Comparison of ENCODE assay signal across 12 cellular contexts in genomic region chr2:196482119-196483065, GRCh38.
DNase-seq lines count a peak whose midpoint lies in the region; ATAC-seq and TF ChIP-seq lines count a peak whose summit lies in the region.
"Had no signal": no experiment of that assay in that cellular context is flagged by ENCODE, and none has a peak within 500 bp of the region (broad histone marks: within the 10 kb centered on the region; RNA-seq: fewer than 3 reads in every experiment).

No MANE protein-coding gene starts in this region.

- no peak overlapping the region for H3K4me3 Mint-ChIP-seq in natural killer cell treated with Interleukin-12 subunit alpha and Interleukin-12 subunit beta and Interleukin-15 and Interleukin-18, amount 100 ng/mL, for 72 hours
- H3K4me3 Mint-ChIP-seq in natural killer cell, result no peak overlapping the region
- no peak overlapping the region for H3K4me3 Mint-ChIP-seq in stimulated activated naive CD8-positive, alpha-beta T cell treated with anti-CD3 and anti-CD28 coated beads, Interleukin-15, amount 100 ng/mL, for 72 hours
- H3K4me3 Mint-ChIP-seq: immature natural killer cell; naive thymus-derived CD8-positive, alpha-beta T cell had no signal

- TF ChIP-seq CTCF in natural killer cell (IDR thresholded peaks at IDR 0.05) (no peak), KMS-11 (conservative IDR thresholded peaks at IDR 0.05; ENCODE audit: low read depth, low read length) (peak; percentile 50), Peyer's patch (IDR thresholded peaks at IDR 0.05) (no peak)

- intact Hi-C loops in natural killer cell (cut with micrococcal nuclease) (no loop called here), sciatic nerve (cut with DNase I) (no loop called here)

- H3K9me3 Mint-ChIP-seq in natural killer cell treated with Interleukin-12 subunit alpha and Interleukin-12 subunit beta and Interleukin-15 and Interleukin-18, amount 100 ng/mL, for 72 hours, result no peaks in the 10 kb centered on the region
- no peaks in the 10 kb centered on the region for H3K9me3 Mint-ChIP-seq in natural killer cell
- peaks cover 0 to 8% of the 10 kb centered on the region in 2 donors for H3K9me3 Mint-ChIP-seq in stimulated activated naive CD8-positive, alpha-beta T cell treated with anti-CD3 and anti-CD28 coated beads, Interleukin-15, amount 100 ng/mL, for 72 hours
- H3K9me3 Mint-ChIP-seq: immature natural killer cell had no signal

- H2AFZ ChIP-seq in KMS-11 (ENCODE audit: low read depth), result peak overlapping the region; percentile 50; the same call in 1 of the 2 replicates

- no peaks in the 10 kb centered on the region for H3K36me3 Mint-ChIP-seq in natural killer cell treated with Interleukin-12 subunit alpha and Interleukin-12 subunit beta and Interleukin-15 and Interleukin-18, amount 100 ng/mL, for 72 hours
- no peaks in the 10 kb centered on the region for H3K36me3 Mint-ChIP-seq in natural killer cell
- H3K36me3 Mint-ChIP-seq: immature natural killer cell; naive thymus-derived CD8-positive, alpha-beta T cell had no signal

- peak; percentile 37 to 51 for ATAC-seq in natural killer cell treated with Interleukin-12 subunit alpha and Interleukin-12 subunit beta and Interleukin-15 and Interleukin-18, amount 100 ng/mL, for 72 hours
- ATAC-seq in natural killer cell (no peak), sciatic nerve (no peak)
- ATAC-seq in stimulated activated naive CD8-positive, alpha-beta T cell treated with anti-CD3 and anti-CD28 coated beads, Interleukin-15, amount 100 ng/mL, for 72 hours, result peak; percentile 54
- ATAC-seq: naive thymus-derived CD8-positive, alpha-beta T cell had no signal

- peak overlapping the region; percentile 90 for H3K27ac ChIP-seq in KMS-11
- H3K27ac ChIP-seq in Peyer's patch, result no peak overlapping the region
- H3K27ac ChIP-seq: suprapubic skin had no signal

- no peaks in the 10 kb centered on the region for H3K36me3 ChIP-seq in KMS-11 (ENCODE audit: insufficient read depth)
- no peaks in the 10 kb centered on the region for H3K36me3 ChIP-seq in Peyer's patch
- H3K36me3 ChIP-seq: suprapubic skin had no signal

- DNase-seq in natural killer cell treated with Interleukin-12 subunit alpha and Interleukin-12 subunit beta and Interleukin-15 and Interleukin-18, amount 100 ng/mL, for 72 hours (ENCODE audit: low spot score), result no peak
- DNase-seq in natural killer cell, result no peak
- DNase-seq in dedifferentiated amniotic fluid mesenchymal stem cell (ENCODE audit: extremely low spot score), result peak; percentile 66
- no peak for DNase-seq in stimulated activated naive CD8-positive, alpha-beta T cell treated with anti-CD3 and anti-CD28 coated beads, Interleukin-15, amount 100 ng/mL, for 72 hours
- no peak for DNase-seq in islet precursor cell
- no peak for DNase-seq in Peyer's patch
- DNase-seq in sciatic nerve (ENCODE audit: low spot score), result no peak
- DNase-seq: activated effector memory CD4-positive, alpha-beta T cell treated with anti-CD3 and anti-CD28 coated beads, Interleukin-2, amount 50 U/mL, for 16 hours; immature natural killer cell; naive thymus-derived CD8-positive, alpha-beta T cell had no signal

- H3K27ac Mint-ChIP-seq in natural killer cell treated with Interleukin-12 subunit alpha and Interleukin-12 subunit beta and Interleukin-15 and Interleukin-18, amount 100 ng/mL, for 72 hours, result no peak overlapping the region
- no peak overlapping the region for H3K27ac Mint-ChIP-seq in natural killer cell
- H3K27ac Mint-ChIP-seq in stimulated activated naive CD8-positive, alpha-beta T cell treated with anti-CD3 and anti-CD28 coated beads, Interleukin-15, amount 100 ng/mL, for 72 hours, result no peak overlapping the region
- H3K27ac Mint-ChIP-seq: immature natural killer cell; naive thymus-derived CD8-positive, alpha-beta T cell had no signal

- TF ChIP-seq POLR2A in Peyer's patch (IDR thresholded peaks at IDR 0.05), result no peak

- no peaks in the 10 kb centered on the region for H3K4me1 Mint-ChIP-seq in natural killer cell treated with Interleukin-12 subunit alpha and Interleukin-12 subunit beta and Interleukin-15 and Interleukin-18, amount 100 ng/mL, for 72 hours (ENCODE audit: low read depth in 2 of 2)
- no peaks in the 10 kb centered on the region for H3K4me1 Mint-ChIP-seq in natural killer cell
- no peaks in the 10 kb centered on the region for H3K4me1 Mint-ChIP-seq in stimulated activated naive CD8-positive, alpha-beta T cell treated with anti-CD3 and anti-CD28 coated beads, Interleukin-15, amount 100 ng/mL, for 72 hours
- H3K4me1 Mint-ChIP-seq: immature natural killer cell had no signal

- no peaks in the 10 kb centered on the region for H3K79me2 ChIP-seq in KMS-11 (ENCODE audit: insufficient read depth, low read depth)

- no peaks in the 10 kb centered on the region for H4K20me1 ChIP-seq in KMS-11 (ENCODE audit: insufficient read depth)

- no peaks in the 10 kb centered on the region for H3K27me3 ChIP-seq in KMS-11 (ENCODE audit: insufficient read depth, low read depth)
- no peaks in the 10 kb centered on the region for H3K27me3 ChIP-seq in Peyer's patch
- H3K27me3 ChIP-seq: suprapubic skin had no signal

- peak overlapping the region; percentile 83 for H3K4me2 ChIP-seq in KMS-11

- H3K4me3 ChIP-seq in KMS-11 (IDR thresholded peaks at IDR 0.05; ENCODE audit: insufficient read depth, low read depth, low read length) (no peak overlapping the region), Peyer's patch (no peak overlapping the region)
- H3K4me3 ChIP-seq: suprapubic skin had no signal

- H3K4me1 ChIP-seq in KMS-11 (ENCODE audit: low read depth, poor library complexity, severe bottlenecking), result peaks cover 73% of the 10 kb centered on the region
- H3K4me1 ChIP-seq in Peyer's patch, result no peaks in the 10 kb centered on the region
- H3K4me1 ChIP-seq: suprapubic skin had no signal

- peaks cover 25 to 39% of the 10 kb centered on the region in 2 donors for H3K27me3 Mint-ChIP-seq in natural killer cell treated with Interleukin-12 subunit alpha and Interleukin-12 subunit beta and Interleukin-15 and Interleukin-18, amount 100 ng/mL, for 72 hours
- H3K27me3 Mint-ChIP-seq in natural killer cell (ENCODE audit: low read depth in 2 of 2), result peaks cover 6 to 9% of the 10 kb centered on the region in 2 donors
- peaks cover 30% of the 10 kb centered on the region for H3K27me3 Mint-ChIP-seq in stimulated activated naive CD8-positive, alpha-beta T cell treated with anti-CD3 and anti-CD28 coated beads, Interleukin-15, amount 100 ng/mL, for 72 hours

- H3K9ac ChIP-seq in KMS-11, result peak overlapping the region; percentile 50; the same call in 1 of the 2 replicates

- no peaks in the 10 kb centered on the region for H3K9me3 ChIP-seq in Peyer's patch
- H3K9me3 ChIP-seq: suprapubic skin had no signal

Comparison
In these comparisons a context has a peak if more than half of its experiments do, and no peak if none do; other contexts are left out.
1. ATAC-seq: peak in natural killer cell treated with Interleukin-12 subunit alpha and Interleukin-12 subunit beta and Interleukin-15 and Interleukin-18, amount 100 ng/mL, for 72 hours (2 of 2) and stimulated activated naive CD8-positive, alpha-beta T cell treated with anti-CD3 and anti-CD28 coated beads, Interleukin-15, amount 100 ng/mL, for 72 hours (single experiment); none in natural killer cell (0 of 3) and sciatic nerve (single experiment).